In genomic region chr17:42871647-42872046, GRCh38 we compare ENCODE assay signal across 8 cellular contexts. TPM values are rescaled to one million over a fixed set of nuclear protein-coding genes. Genes with fewer than 3 reads are reported as not detected.
"Had no signal": no experiment of that assay in that cellular context is flagged by ENCODE, and none has a peak within 500 bp of the region (broad histone marks: within the 10 kb centered on the region; RNA-seq: fewer than 3 reads in every experiment).

No MANE protein-coding gene starts in this region.

- H2AFZ ChIP-seq: GM23338 had no signal

- ATAC-seq: GM23338 had no signal

- H3K4me3 ChIP-seq: GM23338 had no signal

- DNase-seq: H9, HCEC 1CT had no signal

- H3K4me2 ChIP-seq: GM23338 had no signal

- FAIRE-seq: H1, H54, HTR-8/SVneo had no signal

RNA-seq across cellular contexts. Expression of gene AOC3, which starts 20.6 kb away (rescaled TPM):
- polyA plus RNA-seq: IgD-negative memory B cell had no signal

RNA-seq across cellular contexts. Expression of gene AOC2, which starts 27.3 kb away (rescaled TPM):
- polyA plus RNA-seq: IgD-negative memory B cell had no signal

RNA-seq across cellular contexts. Expression of gene G6PC1, which starts 29.0 kb away (rescaled TPM):
- total RNA-seq: GM23338, H1, H9, HT-29 had no signal
- polyA plus RNA-seq: GM23338, IgD-negative memory B cell had no signal
